In the genomic region with DNA sequence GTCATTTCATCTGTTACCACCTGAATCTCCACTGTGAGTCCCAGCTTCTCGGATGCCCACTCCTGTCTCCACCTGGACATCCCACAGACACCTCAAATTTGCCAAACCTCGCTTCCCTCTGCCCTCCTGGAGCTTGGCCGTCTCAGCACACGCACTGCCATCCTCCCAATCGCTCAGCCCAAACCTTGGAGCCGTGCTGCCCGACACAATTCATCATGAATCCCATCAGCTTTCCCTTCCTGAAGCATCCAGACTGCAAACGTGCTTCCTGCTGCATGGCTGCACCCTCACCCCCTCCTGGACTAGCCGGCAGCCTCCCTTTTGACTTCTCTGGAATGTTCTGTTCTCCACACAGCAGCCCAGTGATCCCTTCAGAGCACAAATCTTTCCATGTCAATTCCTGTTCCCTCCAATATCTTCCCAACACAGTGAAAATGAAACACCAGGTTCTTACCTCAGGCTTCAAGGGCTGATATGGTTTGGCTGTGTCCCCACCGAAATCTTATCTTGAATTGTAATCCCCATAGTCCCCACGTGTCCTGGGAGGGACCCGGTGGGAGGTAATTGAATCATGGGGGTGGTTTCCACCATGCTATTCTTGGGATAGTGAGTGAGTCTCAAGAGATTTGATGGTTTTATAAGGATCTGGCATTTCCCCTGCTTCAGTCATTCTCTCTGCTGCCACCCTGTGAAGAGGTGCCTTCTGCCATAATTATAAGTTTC, we compare ENCODE assay signal across 1 cellular context.
TF ChIP-seq lines count a peak whose summit lies in the region.

No MANE protein-coding gene starts in this region.

TF ChIP-seq in K562, 482 proteins besides CTCF, POLR2A, EP300 and RAD21:
- 0 out of 2 replicates have a peak, but pooled peaks have one; percentile 18 for TF ChIP-seq RAD51 (IDR thresholded peaks at IDR 0.05; ENCODE audit: borderline replicate concordance, low read depth)
- no peak for TF ChIP-seq ZNF274 (IDR thresholded peaks at IDR 0.05; ENCODE audit: borderline replicate concordance, low read depth, low read length)
TF ChIP-seq in K562: peak in this region for 1.
